18 cellular contexts compared by ENCODE assay signal in the genomic region with DNA sequence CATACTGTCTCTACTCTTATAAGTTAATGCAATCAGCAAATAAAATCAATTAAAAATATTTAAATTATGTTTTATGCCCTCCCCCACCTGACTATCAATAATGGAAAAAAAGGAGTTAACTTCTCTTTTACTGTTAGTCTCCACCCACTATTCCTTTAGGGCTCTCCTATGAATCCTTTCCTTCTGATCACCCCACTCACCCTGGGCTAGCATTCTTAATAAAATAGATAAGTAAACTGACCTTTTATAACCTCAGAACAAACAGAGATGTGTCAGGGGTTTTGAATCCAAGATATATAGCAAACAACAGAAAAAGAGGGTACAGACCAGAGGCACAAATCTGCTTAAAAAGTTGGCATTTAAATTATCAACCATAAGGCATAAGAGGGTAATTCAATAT.
DNase-seq lines count a peak whose midpoint lies in the region; ATAC-seq and TF ChIP-seq lines count a peak whose summit lies in the region.
"Had no signal": no experiment of that assay in that cellular context is flagged by ENCODE, and none has a peak within 500 bp of the region (broad histone marks: within the 10 kb centered on the region; RNA-seq: fewer than 3 reads in every experiment).

No MANE protein-coding gene starts in this region.

- peak overlapping the region; percentile 37 to 84 (median 70) for H3K4me3 ChIP-seq in skeletal muscle tissue (ENCODE audit: low read length in 3 of 3)
- H3K4me3 ChIP-seq: SJSA1 had no signal

- H3K27me3 ChIP-seq in skeletal muscle tissue (ENCODE audit: control insufficient read depth in 3 of 3, insufficient read depth in 3 of 3, low read length in 3 of 3) = no peaks in the 10 kb centered on the region
- H3K27me3 ChIP-seq: SJSA1 had no signal

- H3K36me3 Mint-ChIP-seq in brain (peaks cover 3% of the 10 kb centered on the region), mesothelial cell of epicardium (no peaks in the 10 kb centered on the region)
- H3K36me3 Mint-ChIP-seq in activated naive CD8-positive, alpha-beta T cell treated with anti-CD3 and anti-CD28 coated beads for 36 hours = no peaks in the 10 kb centered on the region
- H3K36me3 Mint-ChIP-seq in activated CD8-positive, alpha-beta T cell treated with anti-CD3 and anti-CD28 coated beads for 36 hours (ENCODE audit: low read depth) = no peaks in the 10 kb centered on the region

- TF ChIP-seq CTCF in brain (conservative IDR thresholded peaks at IDR 0.05) (no peak), mesothelial cell of epicardium (IDR thresholded peaks at IDR 0.05; ENCODE audit: unreplicated experiment) (no peak)
- TF ChIP-seq CTCF in activated CD8-positive, alpha-beta T cell treated with anti-CD3 and anti-CD28 coated beads for 36 hours (IDR thresholded peaks at IDR 0.05) = no peak

- no peaks in the 10 kb centered on the region for H3K36me3 ChIP-seq in skeletal muscle tissue (ENCODE audit: control insufficient read depth in 3 of 3, insufficient read depth in 3 of 3, low read length in 3 of 3)
- H3K36me3 ChIP-seq: SJSA1 had no signal

- H3K27me3 Mint-ChIP-seq in brain (no peaks in the 10 kb centered on the region), mesothelial cell of epicardium (ENCODE audit: low read depth) (no peaks in the 10 kb centered on the region)
- no peaks in the 10 kb centered on the region for H3K27me3 Mint-ChIP-seq in activated naive CD8-positive, alpha-beta T cell treated with anti-CD3 and anti-CD28 coated beads for 36 hours
- no peaks in the 10 kb centered on the region for H3K27me3 Mint-ChIP-seq in activated CD8-positive, alpha-beta T cell treated with anti-CD3 and anti-CD28 coated beads for 36 hours

- no peaks in the 10 kb centered on the region for H3K9me3 ChIP-seq in skeletal muscle tissue (ENCODE audit: control insufficient read depth in 3 of 3, low read length in 3 of 3)
- H3K9me3 ChIP-seq: SJSA1 had no signal

- no peak for ATAC-seq in activated CD8-positive, alpha-beta T cell treated with anti-CD3 and anti-CD28 coated beads for 36 hours

- peak overlapping the region in 4 of 5 experiments; percentile 3 to 92 (median 71) for H3K27ac Mint-ChIP-seq in brain
- peak overlapping the region; percentile 43 for H3K27ac Mint-ChIP-seq in mesothelial cell of epicardium
- no peak overlapping the region for H3K27ac Mint-ChIP-seq in activated naive CD8-positive, alpha-beta T cell treated with anti-CD3 and anti-CD28 coated beads for 36 hours
- no peak overlapping the region for H3K27ac Mint-ChIP-seq in activated CD8-positive, alpha-beta T cell treated with anti-CD3 and anti-CD28 coated beads for 36 hours

- H3K9ac ChIP-seq in skeletal muscle tissue (ENCODE audit: low read depth in 1 of 3, low read length in 3 of 3) = peak overlapping the region; percentile 60 to 76 (median 73)

- intact Hi-C loops in activated CD8-positive, alpha-beta T cell treated with anti-CD3 and anti-CD28 coated beads for 36 hours (cut with micrococcal nuclease) = no loop called here

- peaks cover 38% of the 10 kb centered on the region for H3K4me1 Mint-ChIP-seq in brain
- peaks cover 22% of the 10 kb centered on the region for H3K4me1 Mint-ChIP-seq in mesothelial cell of epicardium
- no peaks in the 10 kb centered on the region for H3K4me1 Mint-ChIP-seq in activated naive CD8-positive, alpha-beta T cell treated with anti-CD3 and anti-CD28 coated beads for 36 hours
- no peaks in the 10 kb centered on the region for H3K4me1 Mint-ChIP-seq in activated CD8-positive, alpha-beta T cell treated with anti-CD3 and anti-CD28 coated beads for 36 hours (ENCODE audit: low read depth)

- peak; percentile 18 for DNase-seq in NCI-H446 treated with DMSO at 0.1 percent for 48 hours (lab: John Stamatoyannopoulos, UW)
- no peak for DNase-seq in NCI-H446 (lab: John Stamatoyannopoulos, UW)
- DNase-seq in mesothelial cell of epicardium (ENCODE audit: low spot score in 2 of 2, unreplicated experiment in 2 of 2) = no peak
- DNase-seq in activated naive CD8-positive, alpha-beta T cell treated with anti-CD3 and anti-CD28 coated beads for 36 hours = no peak
- DNase-seq in activated CD8-positive, alpha-beta T cell treated with anti-CD3 and anti-CD28 coated beads for 36 hours = no peak
- no peak for DNase-seq in CD1c-positive myeloid dendritic cell (ENCODE audit: extremely low spot score)
- DNase-seq: C1 segment of cervical spinal cord; H9; Kasumi-1; NCI-H1436; NCI-H2081 treated with DMSO at 0.1 percent for 48 hours; NCI-H526 treated with DMSO at 0.1 percent for 48 hours; NK-92 treated with Interleukin-12 subunit alpha and Interleukin-12 subunit beta, amount 100 ng/mL, for 24 hours; OCI-M1 had no signal

- H3K4me3 Mint-ChIP-seq in brain (peak overlapping the region in 4 of 5 experiments; percentile 2 to 72 (median 53)), mesothelial cell of epicardium (no peak overlapping the region)
- no peak overlapping the region for H3K4me3 Mint-ChIP-seq in activated naive CD8-positive, alpha-beta T cell treated with anti-CD3 and anti-CD28 coated beads for 36 hours
- no peak overlapping the region for H3K4me3 Mint-ChIP-seq in activated CD8-positive, alpha-beta T cell treated with anti-CD3 and anti-CD28 coated beads for 36 hours
- H3K4me3 Mint-ChIP-seq: H9 had no signal

- POLR2A ChIA-PET in activated CD8-positive, alpha-beta T cell treated with anti-CD3 and anti-CD28 coated beads for 36 hours (lab: Charles Lee) = no interaction called here

- peaks cover 10 to 25% (median 16%) of the 10 kb centered on the region in 3 donors for H3K4me1 ChIP-seq in skeletal muscle tissue (ENCODE audit: control insufficient read depth in 3 of 3, insufficient read depth in 3 of 3, low read length in 3 of 3)
- H3K4me1 ChIP-seq: SJSA1 had no signal

- CTCF ChIA-PET in activated CD8-positive, alpha-beta T cell treated with anti-CD3 and anti-CD28 coated beads for 36 hours (lab: Charles Lee) = no interaction called here

- H3K9me3 Mint-ChIP-seq in brain = no peaks in the 10 kb centered on the region
- H3K9me3 Mint-ChIP-seq in mesothelial cell of epicardium = no peaks in the 10 kb centered on the region
- no peaks in the 10 kb centered on the region for H3K9me3 Mint-ChIP-seq in activated naive CD8-positive, alpha-beta T cell treated with anti-CD3 and anti-CD28 coated beads for 36 hours
- no peaks in the 10 kb centered on the region for H3K9me3 Mint-ChIP-seq in activated CD8-positive, alpha-beta T cell treated with anti-CD3 and anti-CD28 coated beads for 36 hours
- H3K9me3 Mint-ChIP-seq: H9 had no signal

- peak overlapping the region; percentile 83 for H3K27ac ChIP-seq in skeletal muscle tissue (ENCODE audit: low read depth, low read length)
- H3K27ac ChIP-seq: RWPE1, SJSA1 had no signal

Comparison
In these comparisons a context has a peak if more than half of its experiments do, and no peak if none do; other contexts are left out.
1. H3K27ac Mint-ChIP-seq: peak in brain (4 of 5) and mesothelial cell of epicardium (single experiment); none in activated naive CD8-positive, alpha-beta T cell treated with anti-CD3 and anti-CD28 coated beads for 36 hours (single experiment) and activated CD8-positive, alpha-beta T cell treated with anti-CD3 and anti-CD28 coated beads for 36 hours (single experiment).
2. H3K4me3 Mint-ChIP-seq: peak in brain (4 of 5); none in mesothelial cell of epicardium (single experiment), activated naive CD8-positive, alpha-beta T cell treated with anti-CD3 and anti-CD28 coated beads for 36 hours (single experiment) and activated CD8-positive, alpha-beta T cell treated with anti-CD3 and anti-CD28 coated beads for 36 hours (single experiment).